ENCODE assay signal across 1 cellular context in genomic region chr7:101173752-101174244, GRCh38.
TF ChIP-seq lines count a peak whose summit lies in the region.

No MANE protein-coding gene starts in this region.

TF ChIP-seq in H1, 55 proteins besides CTCF, POLR2A, EP300 and RAD21:
- TF ChIP-seq NANOG (IDR thresholded peaks at IDR 0.05; ENCODE audit: insufficient read depth, low read depth, low read length, poor library complexity, severe bottlenecking) (no peak), BACH1 (IDR thresholded peaks at IDR 0.05; ENCODE audit: low read length) (no peak), TAF1 (IDR thresholded peaks at IDR 0.05; ENCODE audit: low read depth, low read length) (peak; percentile 47; the same call in 1 of the 2 replicates), SP1 (IDR thresholded peaks at IDR 0.05; ENCODE audit: low read depth, low read length) (peak; percentile 83; the same call in 1 of the 2 replicates), JUN (IDR thresholded peaks at IDR 0.05; ENCODE audit: low read depth, low read length) (no peak), KDM4A (IDR thresholded peaks at IDR 0.05; ENCODE audit: low read depth, low read length, severe bottlenecking) (peak; percentile 17), TBP (IDR thresholded peaks at IDR 0.05; ENCODE audit: low read depth, low read length) (no peak), CREB1 (IDR thresholded peaks at IDR 0.05) (no peak), KDM5A (IDR thresholded peaks at IDR 0.05; ENCODE audit: low read length) (no peak), TAF7 (optimal IDR thresholded peaks at IDR 0.05; ENCODE audit: borderline replicate concordance, low read depth, low read length) (no peak), ZNF274 (IDR thresholded peaks at IDR 0.05; ENCODE audit: borderline replicate concordance, extremely low read depth, low read length) (no peak), RXRA (IDR thresholded peaks at IDR 0.05; ENCODE audit: insufficient read depth, low read depth, low read length) (no peak), KDM1A (IDR thresholded peaks at IDR 0.05; ENCODE audit: borderline replicate concordance, low read length) (0 out of 2 replicates have a peak, but pooled peaks have one; percentile 70)
